Comparison of ENCODE assay signal across 9 cellular contexts in the genomic region with DNA sequence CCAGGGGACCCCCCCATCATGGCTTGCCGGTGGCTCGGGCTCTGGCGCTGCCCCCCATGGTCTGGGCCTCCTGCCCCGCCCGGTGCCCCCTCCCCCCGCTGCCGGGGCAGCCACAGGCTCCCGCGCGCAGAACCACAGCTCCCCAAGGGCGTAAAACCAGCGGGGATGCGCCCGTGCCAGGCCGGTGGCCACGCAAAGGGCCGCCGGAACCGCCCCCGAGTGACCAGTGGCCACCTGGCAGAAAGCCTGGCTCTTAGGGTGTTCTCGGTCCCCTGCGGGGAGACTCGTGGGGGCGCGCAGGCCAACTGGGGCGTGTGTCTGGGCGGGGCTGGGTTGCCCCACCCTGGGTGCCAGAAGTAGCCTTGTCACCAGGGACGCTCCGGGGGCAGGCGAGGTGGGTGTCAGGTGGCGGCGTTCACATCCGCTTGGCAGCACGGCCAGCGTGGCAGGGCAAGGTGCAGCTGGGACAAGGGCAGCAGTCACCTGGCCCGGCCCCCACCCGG. TPM values are rescaled to one million over a fixed set of nuclear protein-coding genes. Genes with fewer than 3 reads are reported as not detected.
DNase-seq lines count a peak whose midpoint lies in the region; ATAC-seq and TF ChIP-seq lines count a peak whose summit lies in the region.
"Had no signal": no experiment of that assay in that cellular context is flagged by ENCODE, and none has a peak within 500 bp of the region (broad histone marks: within the 10 kb centered on the region; RNA-seq: fewer than 3 reads in every experiment).

No MANE protein-coding gene starts in this region.

- no peak overlapping the region for H3K27ac ChIP-seq in CD4-positive, alpha-beta T cell (ENCODE audit: low read depth, low read length)
- peak overlapping the region; percentile 89 for H3K27ac ChIP-seq in colonic mucosa
- H3K27ac ChIP-seq: foreskin keratinocyte had no signal

- TF ChIP-seq CTCF in CD4-positive, alpha-beta T cell (IDR thresholded peaks at IDR 0.05), result no peak
- no peak for TF ChIP-seq CTCF in colonic mucosa (IDR thresholded peaks at IDR 0.05)

- no peaks in the 10 kb centered on the region for H3K9me3 ChIP-seq in CD4-positive, alpha-beta T cell (ENCODE audit: control insufficient read depth, low read length)
- H3K9me3 ChIP-seq in colonic mucosa, result no peaks in the 10 kb centered on the region

- H3K4me3 ChIP-seq in colonic mucosa, result peak overlapping the region; percentile 96

- H3K4me3 Mint-ChIP-seq in CD4-positive, alpha-beta T cell, result peak overlapping the region; percentile 80

- peaks cover 25% of the 10 kb centered on the region for H3K4me1 ChIP-seq in colonic mucosa
- H3K4me1 ChIP-seq: foreskin keratinocyte had no signal

- H3K27me3 Mint-ChIP-seq in CD4-positive, alpha-beta T cell, result peaks cover 3% of the 10 kb centered on the region

- POLR2A ChIA-PET in CD4-positive, alpha-beta T cell (lab: Charles Lee), result no interaction called here

- no peaks in the 10 kb centered on the region for H3K9me3 Mint-ChIP-seq in CD4-positive, alpha-beta T cell

- peak overlapping the region; percentile 40 to 66 for H3K9ac ChIP-seq in colonic mucosa (ENCODE audit: low read depth in 2 of 2, low read length in 2 of 2)

- H3K27me3 ChIP-seq in CD4-positive, alpha-beta T cell (ENCODE audit: control insufficient read depth, insufficient read depth, low read length), result no peaks in the 10 kb centered on the region
- no peaks in the 10 kb centered on the region for H3K27me3 ChIP-seq in colonic mucosa

- no peaks in the 10 kb centered on the region for H3K36me3 Mint-ChIP-seq in CD4-positive, alpha-beta T cell (ENCODE audit: low read depth)

- H3K36me3 ChIP-seq in colonic mucosa, result no peaks in the 10 kb centered on the region

- no peaks in the 10 kb centered on the region for H3K4me1 Mint-ChIP-seq in CD4-positive, alpha-beta T cell (ENCODE audit: low read depth)

- CTCF ChIA-PET in CD4-positive, alpha-beta T cell (lab: Charles Lee), result no interaction called here

- DNase-seq in CD4-positive, alpha-beta T cell, result no peak
- peak; percentile 87 for DNase-seq in colonic mucosa
- DNase-seq in myocyte (ENCODE audit: low read depth), result peak; percentile 34
- DNase-seq in effector CD8-positive, alpha-beta T cell (lab: John Stamatoyannopoulos, UW), result no peak
- no peak for DNase-seq in sciatic nerve (ENCODE audit: low spot score)
- no peak for DNase-seq in T-helper 1 cell
- DNase-seq in RKO (ENCODE audit: low spot score), result no peak
- DNase-seq: foreskin keratinocyte had no signal

- no peak for ATAC-seq in CD4-positive, alpha-beta T cell (ENCODE audit: poor library complexity)
- ATAC-seq in HG03439 (IDR thresholded peaks at IDR 0.05; ENCODE audit: unreplicated experiment) (peak; percentile 15), sciatic nerve (no peak)

- no peak overlapping the region for H3K27ac Mint-ChIP-seq in CD4-positive, alpha-beta T cell

- intact Hi-C loops in CD4-positive, alpha-beta T cell (cut with DNase I, micrococcal nuclease), result no loop called here
- intact Hi-C loops in colonic mucosa (cut with DNase I), result no loop called here
- intact Hi-C loops in sciatic nerve (cut with DNase I), result no loop called here

RNA-seq across cellular contexts. Expression of a gene that starts 0.5 kb away (rescaled TPM):
- 1 to 10 TPM; 3.6 to 4.0 TPM for total RNA-seq in CD4-positive, alpha-beta T cell
- 100 to 1,000 TPM; 197 to 372 TPM for total RNA-seq in colonic mucosa
- total RNA-seq in myocyte, result 21.3 and 35.5 TPM in 2 replicates
- 37.0 TPM for polyA plus RNA-seq in myocyte (2012)
- total RNA-seq in sciatic nerve, result 33.9 TPM

RNA-seq across cellular contexts. Expression of a gene that starts 24.6 kb away (rescaled TPM):
- under 1 TPM in 1 of 2 experiments, not detected in 1; 0.11 TPM for total RNA-seq in CD4-positive, alpha-beta T cell
- total RNA-seq in colonic mucosa, result 1 to 10 TPM in 1 of 2 donors, under 1 TPM in 1; 0.82 to 2.8 TPM
- total RNA-seq in myocyte, result not detected in 2 replicates
- polyA plus RNA-seq in myocyte (2012), result 0.28 TPM
- 11.6 TPM for total RNA-seq in sciatic nerve

RNA-seq across cellular contexts. Expression of a gene that starts 25.1 kb away (rescaled TPM):
- not detected for total RNA-seq in CD4-positive, alpha-beta T cell
- total RNA-seq in colonic mucosa, result 10 to 100 TPM; 17.3 to 28.4 TPM
- total RNA-seq in myocyte, result 6.0 and 7.0 TPM in 2 replicates
- 4.5 TPM for polyA plus RNA-seq in myocyte (2012)
- total RNA-seq in sciatic nerve, result 242 TPM

RNA-seq across cellular contexts. Expression of a gene that starts 55.0 kb away (rescaled TPM):
- total RNA-seq in CD4-positive, alpha-beta T cell, result not detected
- 1 to 10 TPM in 1 of 2 donors, under 1 TPM in 1; 0.11 to 3.3 TPM for total RNA-seq in colonic mucosa
- not detected in 2 replicates for total RNA-seq in myocyte
- not detected for polyA plus RNA-seq in myocyte (2012)
- total RNA-seq in sciatic nerve, result 5.5 TPM
- total RNA-seq: foreskin keratinocyte had no signal
- polyA plus RNA-seq: foreskin keratinocyte had no signal

Comparison
In these comparisons a context has a peak if more than half of its experiments do, and no peak if none do; other contexts are left out.
1. DNase-seq: peak in colonic mucosa (single experiment) and myocyte (single experiment); none in CD4-positive, alpha-beta T cell (0 of 10), effector CD8-positive, alpha-beta T cell (single experiment), sciatic nerve (single experiment), T-helper 1 cell (0 of 5) and RKO (single experiment).